17 cellular contexts compared by ENCODE assay signal in genomic region chr17:81292450-81292849, GRCh38. TPM values are rescaled to one million over a fixed set of nuclear protein-coding genes. Genes with fewer than 3 reads are reported as not detected.
DNase-seq lines count a peak whose midpoint lies in the region; ATAC-seq and TF ChIP-seq lines count a peak whose summit lies in the region.
"Had no signal": no experiment of that assay in that cellular context is flagged by ENCODE, and none has a peak within 500 bp of the region (broad histone marks: within the 10 kb centered on the region; RNA-seq: fewer than 3 reads in every experiment).

No MANE protein-coding gene starts in this region.

- no peak for TF ChIP-seq RAD21 in SK-N-SH (IDR thresholded peaks at IDR 0.05; ENCODE audit: low read length)

- H3K4me1 ChIP-seq in SK-N-SH (ENCODE audit: control insufficient read depth in 1 of 2, insufficient read depth in 2 of 2, low read depth in 1 of 2, low read length in 1 of 2) (peaks cover 8 to 27% of the 10 kb centered on the region in 2 experiments; a peak in 2 of 4 replicates), right cardiac atrium (ENCODE audit: control insufficient read depth, insufficient read depth, low read length) (peaks cover 7% of the 10 kb centered on the region)

- no peaks in the 10 kb centered on the region for H3K9me3 Mint-ChIP-seq in stimulated activated naive B cell treated with anti-CD40 and anti-IgM and Interleukin-4, amounts not matched to agents 10 μg/mL and 1 μg/mL and 100 μg/mL, for 72 hours
- H3K9me3 Mint-ChIP-seq: activated CD4-positive, alpha-beta T cell treated with anti-CD3 and anti-CD28 coated beads, Interleukin-2, amount 10 ng/mL, durations not matched to agents 24 days and 14 days; activated naive CD8-positive, alpha-beta T cell treated with anti-CD3 and anti-CD28 coated beads for 36 hours; naive thymus-derived CD8-positive, alpha-beta T cell; T-helper 1 cell treated with Interleukin-12 subunit alpha and Interleukin-12 subunit beta and Interleukin-4 antibody, amounts not matched to agents 30 μg/mL and 1 μg/mL, for 36 hours had no signal

- peaks cover 37% of the 10 kb centered on the region for H4K20me1 ChIP-seq in SK-N-SH (ENCODE audit: insufficient read depth)

- H3K4me3 Mint-ChIP-seq in stimulated activated naive B cell treated with anti-CD40 and anti-IgM and Interleukin-4, amounts not matched to agents 10 μg/mL and 1 μg/mL and 100 μg/mL, for 72 hours = peak overlapping the region in 1 of 2 donors; percentile 14
- H3K4me3 Mint-ChIP-seq: activated naive CD8-positive, alpha-beta T cell treated with anti-CD3 and anti-CD28 coated beads for 36 hours had no signal

- H2AFZ ChIP-seq in SK-N-SH (ENCODE audit: low read depth) = no peak overlapping the region
- H2AFZ ChIP-seq: GM23248 had no signal

- peaks cover 24 to 29% of the 10 kb centered on the region in 2 donors for H3K36me3 Mint-ChIP-seq in stimulated activated naive B cell treated with anti-CD40 and anti-IgM and Interleukin-4, amounts not matched to agents 10 μg/mL and 1 μg/mL and 100 μg/mL, for 72 hours

- H3K27ac ChIP-seq in SK-N-SH (ENCODE audit: low read depth in 2 of 2, low read length in 1 of 2) (peak overlapping the region in 1 of 2 experiments; percentile 51; a peak in 2 of 4 replicates), RWPE1 (peak overlapping the region; percentile 69), right cardiac atrium (ENCODE audit: low read length) (peak overlapping the region; percentile 11)
- H3K27ac ChIP-seq: SJCRH30, VCaP had no signal

- H3F3A ChIP-seq in SK-N-SH (replicated peaks; ENCODE audit: insufficient read depth) = peaks cover 7% of the 10 kb centered on the region

- intact Hi-C loops in right cardiac atrium (cut with DNase I) = loop anchor here in 1 of 4 donors (5.0 kb wide), 1 partner anchor 100 kb away; no protein-coding TSS in a partner anchor

- H3K4me3 ChIP-seq in SK-N-SH (ENCODE audit: low read depth in 2 of 2, low read length in 1 of 2) = no peak overlapping the region
- H3K4me3 ChIP-seq in right cardiac atrium (ENCODE audit: low read length) = no peak overlapping the region
- H3K4me3 ChIP-seq: GM23248, SJCRH30, skin epidermis had no signal

- H3K27me3 Mint-ChIP-seq in stimulated activated naive B cell treated with anti-CD40 and anti-IgM and Interleukin-4, amounts not matched to agents 10 μg/mL and 1 μg/mL and 100 μg/mL, for 72 hours = no peaks in the 10 kb centered on the region
- H3K27me3 Mint-ChIP-seq: activated CD4-positive, alpha-beta T cell treated with anti-CD3 and anti-CD28 coated beads, Interleukin-2, amount 10 ng/mL, durations not matched to agents 24 days and 14 days; activated naive CD8-positive, alpha-beta T cell treated with anti-CD3 and anti-CD28 coated beads for 36 hours; naive thymus-derived CD8-positive, alpha-beta T cell had no signal

- no peak overlapping the region for H3K9ac ChIP-seq in SK-N-SH
- H3K9ac ChIP-seq: GM23248 had no signal

- 91% methylated on average over 12 of the region's 12 CpGs for WGBS in SK-N-SH (ENCODE audit: low lambda C conversion rate)
- WGBS in right cardiac atrium = 67% methylated on average over 12 of the region's 12 CpGs

- no peaks in the 10 kb centered on the region for H3K9me3 ChIP-seq in SK-N-SH
- H3K9me3 ChIP-seq in right cardiac atrium (ENCODE audit: control insufficient read depth, low read length) = no peaks in the 10 kb centered on the region
- H3K9me3 ChIP-seq: SJCRH30 had no signal

- peaks cover 30 to 51% of the 10 kb centered on the region in 2 donors for H3K4me1 Mint-ChIP-seq in stimulated activated naive B cell treated with anti-CD40 and anti-IgM and Interleukin-4, amounts not matched to agents 10 μg/mL and 1 μg/mL and 100 μg/mL, for 72 hours

- H3K27me3 ChIP-seq in SK-N-SH (ENCODE audit: insufficient read depth) (no peaks in the 10 kb centered on the region), right cardiac atrium (ENCODE audit: control insufficient read depth, insufficient read depth) (no peaks in the 10 kb centered on the region)
- H3K27me3 ChIP-seq: SJCRH30 had no signal

- peak overlapping the region; percentile 51 for H3K27ac Mint-ChIP-seq in stimulated activated naive B cell treated with anti-CD40 and anti-IgM and Interleukin-4, amounts not matched to agents 10 μg/mL and 1 μg/mL and 100 μg/mL, for 72 hours
- H3K27ac Mint-ChIP-seq: activated CD4-positive, alpha-beta T cell treated with anti-CD3 and anti-CD28 coated beads, Interleukin-2, amount 10 ng/mL, durations not matched to agents 24 days and 14 days; activated naive CD8-positive, alpha-beta T cell treated with anti-CD3 and anti-CD28 coated beads for 36 hours; T-helper 1 cell treated with Interleukin-12 subunit alpha and Interleukin-12 subunit beta and Interleukin-4 antibody, amounts not matched to agents 30 μg/mL and 1 μg/mL, for 36 hours had no signal

- TF ChIP-seq CTCF in SK-N-SH (IDR thresholded peaks at IDR 0.05) (no peak), RWPE1 (conservative IDR thresholded peaks at IDR 0.05; ENCODE audit: low read depth) (no peak), GM10248 (IDR thresholded peaks at IDR 0.05; ENCODE audit: control extremely low read depth, extremely low read depth, low read depth, missing control alignments) (no peak)

- TF ChIP-seq EP300 in SK-N-SH (IDR thresholded peaks at IDR 0.05; ENCODE audit: borderline replicate concordance in 1 of 2, low read depth in 1 of 2, low read length in 1 of 2) = no peak

- peaks cover 18 to 21% of the 10 kb centered on the region in 2 experiments for H3K36me3 ChIP-seq in SK-N-SH (replicated peaks in 1 of 2; ENCODE audit: control insufficient read depth in 1 of 2, insufficient read depth in 2 of 2, low read length in 1 of 2)
- H3K36me3 ChIP-seq: SJCRH30 had no signal

- H3K9me2 ChIP-seq in SK-N-SH = no peaks in the 10 kb centered on the region

- POLR2A ChIA-PET in SK-N-SH (lab: Yijun Ruan, JAX) = interaction anchor here (0.8 to 1.5 kb wide), 8 partner anchors 12 to 49 kb away, joined by 3 to 6 read pairs (median 4); no protein-coding TSS in a partner anchor
- POLR2A ChIA-PET in RWPE1 (lab: Yijun Ruan, JAX; ENCODE audit: low non-redundant PET) = interaction anchor here (0.7 kb wide), 1 partner anchor 53 kb away, joined by 3 read pairs; no protein-coding TSS in a partner anchor
- POLR2A ChIA-PET in GM10248 (lab: Yijun Ruan, JAX) = interaction anchor here (0.6 kb wide), 1 partner anchor 308 kb away, joined by 3 read pairs; no protein-coding TSS in a partner anchor

- peaks cover 85% of the 10 kb centered on the region for H3K79me2 ChIP-seq in SK-N-SH (ENCODE audit: insufficient read depth)

- no peak for DNase-seq in SK-N-SH
- no peak for DNase-seq in RWPE1 (ENCODE audit: low spot score)
- DNase-seq in right cardiac atrium = peak in 2 of 3 donors; percentile 46 to 48
- no peak for DNase-seq in stimulated activated naive B cell treated with anti-CD40 and anti-IgM and Interleukin-4, amounts not matched to agents 10 μg/mL and 1 μg/mL and 100 μg/mL, for 72 hours
- no peak for DNase-seq in EL
- DNase-seq in GM10248 (ENCODE audit: extremely low spot score) = no peak
- no peak for DNase-seq in NK-92 (lab: John Stamatoyannopoulos, UW; ENCODE audit: unreplicated experiment)
- DNase-seq: NCI-H2029 treated with DMSO at 0.1 percent for 48 hours had no signal

- CTCF ChIA-PET in SK-N-SH (lab: Yijun Ruan, JAX) = interaction anchor here (0.6 to 5.8 kb wide), 49 partner anchors 10 to 309 kb away, joined by 3 to 58 read pairs (median 5); partner anchors contain the start of gene BAHCC1
- CTCF ChIA-PET in RWPE1 (lab: Yijun Ruan, JAX) = interaction anchor here (0.6 to 1.0 kb wide), 6 partner anchors 13 to 130 kb away, joined by 3 to 5 read pairs (median 3); no protein-coding TSS in a partner anchor
- CTCF ChIA-PET in GM10248 (lab: Yijun Ruan, JAX) = interaction anchor here (0.6 to 4.1 kb wide), 21 partner anchors 9 to 308 kb away, joined by 3 to 37 read pairs (median 3); partner anchors contain the start of genes NDUFAF8 and TEPSIN

- ATAC-seq in SK-N-SH treated with all-trans-retinoic acid at 6 μM for 48 hours = no peak
- ATAC-seq in right cardiac atrium = no peak
- no peak for ATAC-seq in stimulated activated naive B cell treated with anti-CD40 and anti-IgM and Interleukin-4, amounts not matched to agents 10 μg/mL and 1 μg/mL and 100 μg/mL, for 72 hours (replicated peaks)

- no peak overlapping the region for H3K4me2 ChIP-seq in SK-N-SH

TF ChIP-seq in SK-N-SH, 30 proteins besides CTCF, POLR2A, EP300 and RAD21 (continues in another document):
- TF ChIP-seq FOSL2 (IDR thresholded peaks at IDR 0.05; ENCODE audit: borderline replicate concordance, low read depth) (no peak), USF1 (IDR thresholded peaks at IDR 0.05; ENCODE audit: borderline replicate concordance, low read depth) (no peak), TCF12 (IDR thresholded peaks at IDR 0.05) (no peak)

TF ChIP-seq in SK-N-SH treated with all-trans-retinoic acid at 6 μM for 48 hours, 23 proteins besides CTCF, POLR2A, EP300 and RAD21 (continues in another document):
- TF ChIP-seq CREB5 (CRISPR knock-in tag; IDR thresholded peaks at IDR 0.05; ENCODE audit: low read depth) = no peak

RNA-seq across cellular contexts. Expression of gene SLC38A10, which starts 2.7 kb away (rescaled TPM):
- polyA plus RNA-seq in SK-N-SH (2012; rRNA removed) (64.3 and 82.2 TPM in 2 replicates), right cardiac atrium (61.5 TPM)
- polyA plus RNA-seq in SK-N-SH (2012; cell fraction: cytosol; rRNA removed) = 29.3 and 49.2 TPM in 2 replicates
- polyA plus RNA-seq in SK-N-SH (2012; cell fraction: nucleus; rRNA removed) = 190 and 211 TPM in 2 replicates
- 10 to 100 TPM; 50.8 to 63.9 (median 53.5) TPM for total RNA-seq in right cardiac atrium

RNA-seq across cellular contexts. Expression of gene NDUFAF8, which starts 53.3 kb away (rescaled TPM):
- 194 and 229 TPM in 2 replicates for polyA plus RNA-seq in SK-N-SH (2012; rRNA removed)
- polyA plus RNA-seq in SK-N-SH (2012; cell fraction: cytosol; rRNA removed) = 230 and 349 TPM in 2 replicates
- polyA plus RNA-seq in SK-N-SH (2012; cell fraction: nucleus; rRNA removed) = 139 and 227 TPM in 2 replicates
- total RNA-seq in right cardiac atrium = 10 to 100 TPM; 51.5 to 75.4 (median 62.5) TPM
- 55.0 TPM for polyA plus RNA-seq in right cardiac atrium

RNA-seq across cellular contexts. Expression of gene TEPSIN, which starts 53.6 kb away (rescaled TPM):
- polyA plus RNA-seq in SK-N-SH (2012; rRNA removed) (35.3 and 36.1 TPM in 2 replicates), right cardiac atrium (12.6 TPM)
- 4.6 and 9.6 TPM in 2 replicates for polyA plus RNA-seq in SK-N-SH (2012; cell fraction: cytosol; rRNA removed)
- polyA plus RNA-seq in SK-N-SH (2012; cell fraction: nucleus; rRNA removed) = 379 and 617 TPM in 2 replicates
- total RNA-seq in right cardiac atrium = 10 to 100 TPM; 12.5 to 17.7 (median 14.2) TPM

Comparison
In these comparisons a context has a peak if more than half of its experiments do, and no peak if none do; other contexts are left out.
1. DNase-seq: peak in right cardiac atrium (2 of 3); none in SK-N-SH (single experiment), RWPE1 (single experiment), stimulated activated naive B cell treated with anti-CD40 and anti-IgM and Interleukin-4, amounts not matched to agents 10 μg/mL and 1 μg/mL and 100 μg/mL, for 72 hours (single experiment), EL (single experiment), GM10248 (single experiment) and NK-92 (single experiment).